8 cellular contexts compared by ENCODE assay signal in the genomic region with DNA sequence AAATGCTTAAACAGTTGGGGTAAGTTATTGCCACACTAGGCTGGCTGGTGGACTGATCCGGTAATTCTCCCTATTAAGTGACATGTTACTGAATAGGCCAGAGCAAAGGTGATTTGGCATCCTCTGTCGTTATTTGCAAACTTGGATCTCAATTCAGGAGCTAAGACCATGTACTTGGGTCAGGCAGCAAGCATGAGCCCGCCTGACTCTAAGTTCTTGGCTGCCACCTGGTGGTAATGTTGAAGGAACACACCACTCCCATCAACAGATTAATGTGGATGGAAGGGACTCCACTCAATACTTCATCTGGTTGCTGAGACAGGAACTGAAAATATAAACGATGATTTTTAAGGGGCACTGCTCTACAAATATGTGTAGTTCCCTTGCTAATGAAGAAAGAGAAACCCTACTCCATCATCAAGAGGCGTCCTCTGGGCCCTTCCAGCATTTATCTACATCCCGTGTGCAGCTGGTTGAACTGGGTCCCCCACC.
A peak's percentile ranks its signal among the peaks of the same experiment; 100 is the strongest.
DNase-seq lines count a peak whose midpoint lies in the region; ATAC-seq and TF ChIP-seq lines count a peak whose summit lies in the region.

No MANE protein-coding gene starts in this region.

- TF ChIP-seq POLR2A in gastroesophageal sphincter (IDR thresholded peaks at IDR 0.05) = no peak
- TF ChIP-seq POLR2A in vagina (IDR thresholded peaks at IDR 0.05) = no peak

- TF ChIP-seq CTCF in MM.1S (IDR thresholded peaks at IDR 0.05; ENCODE audit: low read length) (peak; percentile 84), gastroesophageal sphincter (IDR thresholded peaks at IDR 0.05) (peak; percentile 68 to 81 (median 79)), parathyroid adenoma (IDR thresholded peaks at IDR 0.05) (peak; percentile 82), vagina (IDR thresholded peaks at IDR 0.05) (peak; percentile 64 to 74 (median 70))

- no peaks in the 10 kb centered on the region for H3K9me3 ChIP-seq in MM.1S (replicated peaks; ENCODE audit: insufficient read depth, low read length)
- no peaks in the 10 kb centered on the region for H3K9me3 ChIP-seq in SJSA1 (replicated peaks)
- no peaks in the 10 kb centered on the region for H3K9me3 ChIP-seq in gastroesophageal sphincter
- H3K9me3 ChIP-seq in parathyroid adenoma (ENCODE audit: control insufficient read depth, low read length) = no peaks in the 10 kb centered on the region
- no peaks in the 10 kb centered on the region for H3K9me3 ChIP-seq in vagina

- H3F3A ChIP-seq in MM.1S (ENCODE audit: insufficient read depth, low read length) = 0 out of 2 replicates have a peak, but pooled peaks cover 5% of the 10 kb centered on the region

- WGBS in gastroesophageal sphincter (ENCODE audit: low coverage in 1 of 2), 2 donors = 7 to 14% methylated on average over 5 of the region's 6 CpGs

- no peak overlapping the region for H3K4me3 ChIP-seq in H7 (ENCODE audit: insufficient read depth, low read depth, low read length)
- H3K4me3 ChIP-seq in MM.1S (ENCODE audit: low read length) = no peak overlapping the region
- no peak overlapping the region for H3K4me3 ChIP-seq in SJSA1
- H3K4me3 ChIP-seq in gastroesophageal sphincter = no peak overlapping the region
- no peak overlapping the region for H3K4me3 ChIP-seq in parathyroid adenoma (ENCODE audit: low read depth, low read length)
- H3K4me3 ChIP-seq in vagina = no peak overlapping the region

- no peak overlapping the region for H3K27ac ChIP-seq in MM.1S (ENCODE audit: low read length)
- H3K27ac ChIP-seq in SJSA1 = no peak overlapping the region
- no peak overlapping the region for H3K27ac ChIP-seq in gastroesophageal sphincter
- H3K27ac ChIP-seq in parathyroid adenoma = no peak overlapping the region
- no peak overlapping the region for H3K27ac ChIP-seq in vagina

- no peak for TF ChIP-seq EP300 in gastroesophageal sphincter (IDR thresholded peaks at IDR 0.05)

- no peak overlapping the region for H3K4me2 ChIP-seq in MM.1S (ENCODE audit: low read depth, low read length)
- no peak overlapping the region for H3K4me2 ChIP-seq in parathyroid adenoma (ENCODE audit: low read length)

- intact Hi-C loops in vagina (cut with DNase I) = loop anchor here (10.0 kb wide), 1 partner anchor 255 kb away; no protein-coding TSS in a partner anchor

- no peaks in the 10 kb centered on the region for H4K20me1 ChIP-seq in MM.1S (ENCODE audit: insufficient read depth, low read length)

- ATAC-seq in gastroesophageal sphincter = peak; percentile 75

- DNase-seq in EL = peak; percentile 69
- peak; percentile 76 for DNase-seq in H7
- DNase-seq in MM.1S = peak; percentile 87
- DNase-seq in SJSA1 (ENCODE audit: low read depth in 1 of 2, low spot score in 2 of 2) = peak; percentile 28 to 52
- DNase-seq in activated gamma-delta T cell treated with anti-CD3 and anti-CD28 coated beads, Interleukin-2, amount 50 U/mL, for 16 hours (ENCODE audit: low read depth) = peak; percentile 43
- no peak for DNase-seq in vagina (ENCODE audit: extremely low spot score in 2 of 2)

- no peaks in the 10 kb centered on the region for H3K4me1 ChIP-seq in MM.1S (ENCODE audit: low read length)
- no peaks in the 10 kb centered on the region for H3K4me1 ChIP-seq in SJSA1 (replicated peaks)
- H3K4me1 ChIP-seq in gastroesophageal sphincter = peaks cover 0 to 5% (median 0%) of the 10 kb centered on the region in 3 donors
- no peaks in the 10 kb centered on the region for H3K4me1 ChIP-seq in parathyroid adenoma
- peaks cover 6% of the 10 kb centered on the region for H3K4me1 ChIP-seq in vagina

- H3K9ac ChIP-seq in MM.1S (ENCODE audit: low read length) = no peak overlapping the region
- H3K9ac ChIP-seq in parathyroid adenoma = no peak overlapping the region

- H3K9me2 ChIP-seq in MM.1S (replicated peaks; ENCODE audit: insufficient read depth, low read length) = no peaks in the 10 kb centered on the region

- no peaks in the 10 kb centered on the region for H3K27me3 ChIP-seq in H7 (ENCODE audit: control insufficient read depth, insufficient read depth, low read length)
- no peaks in the 10 kb centered on the region for H3K27me3 ChIP-seq in MM.1S (replicated peaks; ENCODE audit: insufficient read depth, low read length)
- H3K27me3 ChIP-seq in SJSA1 (replicated peaks) = peaks cover 3% of the 10 kb centered on the region; the same call in 1 of the 2 replicates
- H3K27me3 ChIP-seq in gastroesophageal sphincter = no peaks in the 10 kb centered on the region
- H3K27me3 ChIP-seq in parathyroid adenoma (ENCODE audit: control insufficient read depth, insufficient read depth, low read length) = no peaks in the 10 kb centered on the region
- no peaks in the 10 kb centered on the region for H3K27me3 ChIP-seq in vagina

- no peaks in the 10 kb centered on the region for H3K79me2 ChIP-seq in MM.1S (ENCODE audit: low read length)
- no peaks in the 10 kb centered on the region for H3K79me2 ChIP-seq in parathyroid adenoma

- no peak overlapping the region for H2AFZ ChIP-seq in MM.1S (ENCODE audit: low read length)
- H2AFZ ChIP-seq in parathyroid adenoma = no peak overlapping the region

- H3K36me3 ChIP-seq in H7 (replicated peaks; ENCODE audit: control insufficient read depth, insufficient read depth, low read length) (no peaks in the 10 kb centered on the region), MM.1S (replicated peaks; ENCODE audit: insufficient read depth, low read length) (no peaks in the 10 kb centered on the region), SJSA1 (no peaks in the 10 kb centered on the region), gastroesophageal sphincter (peaks cover 0 to 17% of the 10 kb centered on the region in 2 donors), parathyroid adenoma (ENCODE audit: control insufficient read depth, insufficient read depth, low read length) (no peaks in the 10 kb centered on the region), vagina (no peaks in the 10 kb centered on the region)

Comparison
In these comparisons a context has a peak if more than half of its experiments do, and no peak if none do; other contexts are left out.
1. DNase-seq: peak in EL (single experiment), H7 (single experiment), MM.1S (single experiment), SJSA1 (2 of 2) and activated gamma-delta T cell treated with anti-CD3 and anti-CD28 coated beads, Interleukin-2, amount 50 U/mL, for 16 hours (single experiment); none in vagina (0 of 2).
2. Peak in every context shown above with its lines, with median percentiles within 50 percentile points of each other: CTCF ChIP-seq.